ENCODE assay signal across 27 cellular contexts in genomic region chr7:103521917-103522316, GRCh38.
DNase-seq lines count a peak whose midpoint lies in the region; ATAC-seq and TF ChIP-seq lines count a peak whose summit lies in the region.
"Had no signal": no experiment of that assay in that cellular context is flagged by ENCODE, and none has a peak within 500 bp of the region (broad histone marks: within the 10 kb centered on the region; RNA-seq: fewer than 3 reads in every experiment).

No MANE protein-coding gene starts in this region.

- no peak overlapping the region for H3K27ac Mint-ChIP-seq in endodermal cell
- H3K27ac Mint-ChIP-seq: CD4-positive, alpha-beta memory T cell; HFFc6 had no signal

- WGBS in endodermal cell (ENCODE audit: insufficient coverage in 1 of 2, insufficient read length in 1 of 2), 2 experiments, result 45 to 74% methylated on average over 4 to 6 of the region's 6 CpGs

- peaks cover 1% of the 10 kb centered on the region for H3K27me3 Mint-ChIP-seq in endodermal cell (ENCODE audit: insufficient read depth)

- H3K4me1 ChIP-seq in endodermal cell (ENCODE audit: control insufficient read depth, insufficient read depth, low read length), result no peaks in the 10 kb centered on the region
- H3K4me1 ChIP-seq: A549, HAP-1, SJCRH30 had no signal

- H3K4me1 Mint-ChIP-seq in endodermal cell, result peaks cover 8% of the 10 kb centered on the region
- H3K4me1 Mint-ChIP-seq: CD4-positive, alpha-beta memory T cell had no signal

- H3K4me3 ChIP-seq in H7 (ENCODE audit: insufficient read depth, low read depth, low read length) (no peak overlapping the region), endodermal cell (ENCODE audit: low read length) (no peak overlapping the region)
- H3K4me3 ChIP-seq: A549, GM12878, HAP-1, PC-9, SJCRH30 had no signal

- H3K27me3 ChIP-seq in H7 (ENCODE audit: control insufficient read depth, insufficient read depth, low read length) (no peaks in the 10 kb centered on the region), endodermal cell (ENCODE audit: control insufficient read depth, insufficient read depth, low read length, poor library complexity, severe bottlenecking) (no peaks in the 10 kb centered on the region)
- H3K27me3 ChIP-seq: SJCRH30 had no signal

- H3K9ac ChIP-seq in endodermal cell (ENCODE audit: extremely low read depth, low read length, poor library complexity, severe bottlenecking), result no peak overlapping the region

- H3K36me3 Mint-ChIP-seq in endodermal cell (ENCODE audit: low read depth), result no peaks in the 10 kb centered on the region
- H3K36me3 Mint-ChIP-seq: CD4-positive, alpha-beta memory T cell had no signal

- H3K9me3 Mint-ChIP-seq in endodermal cell, result no peaks in the 10 kb centered on the region
- H3K9me3 Mint-ChIP-seq: CD4-positive, alpha-beta memory T cell; HFFc6 had no signal

- H3K36me3 ChIP-seq in H7 (replicated peaks; ENCODE audit: control insufficient read depth, insufficient read depth, low read length) (no peaks in the 10 kb centered on the region), endodermal cell (ENCODE audit: control insufficient read depth, insufficient read depth, low read length) (no peaks in the 10 kb centered on the region)
- H3K36me3 ChIP-seq: HAP-1, SJCRH30 had no signal

- no peak overlapping the region for H3K4me3 Mint-ChIP-seq in endodermal cell
- H3K4me3 Mint-ChIP-seq: CD4-positive, alpha-beta memory T cell; HFFc6 had no signal

- H3K27ac ChIP-seq in endodermal cell (ENCODE audit: low read depth, low read length), result no peak overlapping the region
- H3K27ac ChIP-seq: A549, HL-60, PC-9, SJCRH30 had no signal

- no peaks in the 10 kb centered on the region for H3K9me3 ChIP-seq in endodermal cell (ENCODE audit: control insufficient read depth, low read length)
- H3K9me3 ChIP-seq: A549, HAP-1, SJCRH30 had no signal

- no peak for TF ChIP-seq CTCF in endodermal cell (conservative IDR thresholded peaks at IDR 0.05)

- ATAC-seq in HG03280 (IDR thresholded peaks at IDR 0.05; ENCODE audit: unreplicated experiment), result no peak
- ATAC-seq in GM18519 (IDR thresholded peaks at IDR 0.05; ENCODE audit: low FRiP score, unreplicated experiment), result no peak
- ATAC-seq: A549, GM12878, Right ventricle myocardium inferior, SK-N-SH treated with all-trans-retinoic acid at 6 μM for 48 hours had no signal

- peak; percentile 11 for DNase-seq in ELF-1 (ENCODE audit: low read depth, low spot score)
- DNase-seq in H7, result peak; percentile 28
- peak; percentile 42 for DNase-seq in NCI-H69 (lab: John Stamatoyannopoulos, UW)
- peak; percentile 49 for DNase-seq in endodermal cell
- no peak for DNase-seq in DMS 273 treated with DMSO at 0.1 percent for 48 hours (lab: John Stamatoyannopoulos, UW)
- DNase-seq in NCI-H187 (lab: John Stamatoyannopoulos, UW), result no peak
- DNase-seq: C1 segment of cervical spinal cord; CD4-positive, alpha-beta memory T cell; COR-L47; GDM1; HFFc6; Karpas-422; NCI-H1092; NCI-H1436; NCI-H2029; NCI-H524; PC-9; SJCRH30; T-helper 2 cell had no signal

Comparison
In these comparisons a context has a peak if more than half of its experiments do, and no peak if none do; other contexts are left out.
1. DNase-seq: peak in ELF-1 (single experiment), H7 (single experiment), NCI-H69 (single experiment) and endodermal cell (single experiment); none in DMS 273 treated with DMSO at 0.1 percent for 48 hours (single experiment) and NCI-H187 (0 of 2).